Comparison of ENCODE assay signal across 17 cellular contexts in the genomic region with DNA sequence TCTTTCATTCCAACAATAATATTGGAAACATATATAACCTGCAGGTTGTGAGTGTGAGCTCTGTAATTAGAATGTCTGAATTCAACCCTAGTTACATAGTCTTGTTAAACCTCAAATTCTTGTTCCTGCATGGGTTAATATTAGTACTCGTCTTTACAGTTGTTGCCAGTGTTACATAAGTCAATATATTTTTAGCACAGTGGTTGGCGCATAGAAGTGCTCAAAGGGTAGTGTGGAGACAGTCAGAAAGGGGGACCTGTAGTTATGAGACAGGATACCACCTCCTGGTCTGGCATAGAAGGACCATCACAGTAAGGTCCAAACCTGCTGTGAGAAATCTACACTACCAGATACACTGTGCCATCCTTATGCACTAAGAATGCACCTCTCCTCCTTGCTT.
A peak's percentile ranks its signal among the peaks of the same experiment; 100 is the strongest.
DNase-seq lines count a peak whose midpoint lies in the region; ATAC-seq and TF ChIP-seq lines count a peak whose summit lies in the region.
"Had no signal": no experiment of that assay in that cellular context is flagged by ENCODE, and none has a peak within 500 bp of the region (broad histone marks: within the 10 kb centered on the region; RNA-seq: fewer than 3 reads in every experiment).

No MANE protein-coding gene starts in this region.

- H2AFZ ChIP-seq in H9 (ENCODE audit: low read length) = no peak overlapping the region

- H4K5ac ChIP-seq in H9 (ENCODE audit: insufficient read length, low read depth, low read length) = no peak overlapping the region

- no peak overlapping the region for H2BK5ac ChIP-seq in H9 (ENCODE audit: insufficient read length, low read length)

- H3K23me2 ChIP-seq in H9 (ENCODE audit: insufficient read length, low read depth, low read length, poor library complexity, severe bottlenecking) = no peaks in the 10 kb centered on the region

- H3K36me3 ChIP-seq in left ventricle myocardium inferior = no peaks in the 10 kb centered on the region
- no peaks in the 10 kb centered on the region for H3K36me3 ChIP-seq in right atrium auricular region
- H3K36me3 ChIP-seq: BLaER1 treated with 17β-estradiol and CSF1 and Interleukin-3, amounts not matched to agents 10 nM and 100 nM had no signal

- no peak overlapping the region for H3K4me3 Mint-ChIP-seq in H9
- H3K4me3 Mint-ChIP-seq: B cell; CD4-positive, alpha-beta T cell; CD8-positive, alpha-beta T cell had no signal

- no peak overlapping the region for H4K91ac ChIP-seq in H9 (ENCODE audit: insufficient read length, low read depth, low read length)

- TF ChIP-seq CTCF in left ventricle myocardium inferior (IDR thresholded peaks at IDR 0.05; ENCODE audit: borderline replicate concordance) (no peak), right atrium auricular region (IDR thresholded peaks at IDR 0.05) (no peak), H9 (conservative IDR thresholded peaks at IDR 0.05) (no peak)

- ATAC-seq in Right ventricle myocardium superior (ENCODE audit: poor library complexity) (peak; percentile 74), left ventricle myocardium superior (peak; percentile 68)
- ATAC-seq: A549; CD8-positive, alpha-beta T cell had no signal

- no peak overlapping the region for H3K18ac ChIP-seq in H9 (ENCODE audit: insufficient read length, low read depth, low read length)

- H3T11ph ChIP-seq in H9 (ENCODE audit: low read length) = no peak overlapping the region

- H3K36me3 Mint-ChIP-seq in H9 (ENCODE audit: insufficient read depth in 1 of 3, low read depth in 3 of 3) = peaks cover 0 to 8% (median 4%) of the 10 kb centered on the region in 3 experiments; a peak in 5 of 7 replicates
- H3K36me3 Mint-ChIP-seq: CD8-positive, alpha-beta T cell had no signal

- H3K23ac ChIP-seq in H9 (ENCODE audit: insufficient read length, low read depth, low read length) = no peak overlapping the region

- DNase-seq in Right ventricle myocardium superior = no peak
- DNase-seq in left ventricle myocardium inferior = no peak
- no peak for DNase-seq in left ventricle myocardium superior
- DNase-seq in right atrium auricular region (ENCODE audit: low spot score) = no peak
- DNase-seq in H9 = no peak
- DNase-seq: AML-193; Caco-2; Calu3; CD4-positive, alpha-beta T cell; CD8-positive, alpha-beta T cell; DMS79 treated with DMSO at 0.1 percent for 48 hours; GF-D8 had no signal

- H3K4me3 ChIP-seq in left ventricle myocardium inferior = no peak overlapping the region
- H3K4me3 ChIP-seq in right atrium auricular region = no peak overlapping the region
- H3K4me3 ChIP-seq: A549; BLaER1 treated with 17β-estradiol and CSF1 and Interleukin-3, amounts not matched to agents 10 nM and 100 nM had no signal

- no peaks in the 10 kb centered on the region for H3K79me2 ChIP-seq in H9 (ENCODE audit: insufficient read depth, low read length)

- no peaks in the 10 kb centered on the region for H3K79me1 ChIP-seq in H9 (ENCODE audit: insufficient read depth, low read depth, low read length, poor library complexity, severe bottlenecking)

- no peak overlapping the region for H3K9ac ChIP-seq in H9 (ENCODE audit: extremely low read depth, insufficient read length, low read length)
- H3K9ac ChIP-seq: BLaER1 treated with 17β-estradiol and CSF1 and Interleukin-3, amounts not matched to agents 10 nM and 100 nM had no signal

- no peak overlapping the region for H2BK12ac ChIP-seq in H9 (ENCODE audit: insufficient read length, low read depth, low read length)

- no peak overlapping the region for H3K14ac ChIP-seq in H9 (ENCODE audit: insufficient read depth, low read length)

- H3K27ac Mint-ChIP-seq in H9 = no peak overlapping the region
- H3K27ac Mint-ChIP-seq: B cell; CD4-positive, alpha-beta T cell; CD8-positive, alpha-beta T cell had no signal

- H3K56ac ChIP-seq in H9 (ENCODE audit: insufficient read length, low read depth, low read length) = no peak overlapping the region

- intact Hi-C loops in Right ventricle myocardium superior (cut with DNase I) (no loop called here), left ventricle myocardium inferior (cut with micrococcal nuclease) (no loop called here), left ventricle myocardium superior (cut with micrococcal nuclease) (no loop called here)

- H3K4ac ChIP-seq in H9 (ENCODE audit: low read depth, low read length) = no peak overlapping the region

- H4K8ac ChIP-seq in H9 (replicated peaks; ENCODE audit: insufficient read length, low read depth, low read length) = no peak overlapping the region

- H3K27me3 Mint-ChIP-seq in H9 (ENCODE audit: low read depth) = no peaks in the 10 kb centered on the region
- H3K27me3 Mint-ChIP-seq: B cell; CD4-positive, alpha-beta T cell had no signal

- no peak overlapping the region for H2BK20ac ChIP-seq in H9 (ENCODE audit: low read depth, low read length, poor library complexity, severe bottlenecking)

- H3K9me3 Mint-ChIP-seq in H9 = peaks cover 4 to 7% of the 10 kb centered on the region in 2 experiments; a peak in 4 of 5 replicates

- H2AK5ac ChIP-seq in H9 (ENCODE audit: insufficient read length, low read length) = no peak overlapping the region

- no peak overlapping the region for H2BK120ac ChIP-seq in H9 (ENCODE audit: low read depth, low read length, poor library complexity, severe bottlenecking)

- H3K4me2 ChIP-seq in H9 (ENCODE audit: insufficient read depth, insufficient read length, low read length) = no peak overlapping the region
- H3K4me2 ChIP-seq: A549; BLaER1 treated with 17β-estradiol and CSF1 and Interleukin-3, amounts not matched to agents 10 nM and 100 nM had no signal

- no peak overlapping the region for H3K27ac ChIP-seq in left ventricle myocardium inferior (replicated peaks)
- H3K27ac ChIP-seq in right atrium auricular region = no peak overlapping the region
- no peak overlapping the region for H3K27ac ChIP-seq in H9 (ENCODE audit: insufficient read length, low read depth, low read length)
- H3K27ac ChIP-seq: 22Rv1; A549; BLaER1 treated with 17β-estradiol and CSF1 and Interleukin-3, amounts not matched to agents 10 nM and 100 nM; C4-2B had no signal

- H4K20me1 ChIP-seq in H9 (ENCODE audit: control insufficient read depth, insufficient read depth, insufficient read length) = no peaks in the 10 kb centered on the region
- H4K20me1 ChIP-seq: BLaER1 treated with 17β-estradiol and CSF1 and Interleukin-3, amounts not matched to agents 10 nM and 100 nM had no signal

- H3K27me3 ChIP-seq in left ventricle myocardium inferior (ENCODE audit: low read depth) (no peaks in the 10 kb centered on the region), right atrium auricular region (no peaks in the 10 kb centered on the region), H9 (ENCODE audit: insufficient read depth, low read length) (no peaks in the 10 kb centered on the region)
- H3K27me3 ChIP-seq: BLaER1 treated with 17β-estradiol and CSF1 and Interleukin-3, amounts not matched to agents 10 nM and 100 nM had no signal

- no CpG with 5 or more reads among the region's 2 CpGs for WGBS in H9 (ENCODE audit: extremely low coverage, insufficient read length, low lambda C conversion rate)

- peaks cover 13% of the 10 kb centered on the region for H3K9me3 ChIP-seq in left ventricle myocardium inferior (replicated peaks)
- no peaks in the 10 kb centered on the region for H3K9me3 ChIP-seq in right atrium auricular region
- H3K9me3 ChIP-seq in H9 (ENCODE audit: control insufficient read depth, low read depth, low read length) = no peaks in the 10 kb centered on the region
- H3K9me3 ChIP-seq: A549, Caco-2 had no signal

- no peak overlapping the region for H2BK15ac ChIP-seq in H9 (ENCODE audit: low read depth, low read length)

- H3K4me1 Mint-ChIP-seq in H9 = no peaks in the 10 kb centered on the region
- H3K4me1 Mint-ChIP-seq: B cell had no signal

- H3K4me1 ChIP-seq in left ventricle myocardium inferior = peaks cover 12% of the 10 kb centered on the region
- no peaks in the 10 kb centered on the region for H3K4me1 ChIP-seq in right atrium auricular region
- no peaks in the 10 kb centered on the region for H3K4me1 ChIP-seq in H9 (ENCODE audit: insufficient read depth, low read length)
- H3K4me1 ChIP-seq: A549, Caco-2 had no signal
